Comparison of ENCODE assay signal across 10 cellular contexts in the genomic region with DNA sequence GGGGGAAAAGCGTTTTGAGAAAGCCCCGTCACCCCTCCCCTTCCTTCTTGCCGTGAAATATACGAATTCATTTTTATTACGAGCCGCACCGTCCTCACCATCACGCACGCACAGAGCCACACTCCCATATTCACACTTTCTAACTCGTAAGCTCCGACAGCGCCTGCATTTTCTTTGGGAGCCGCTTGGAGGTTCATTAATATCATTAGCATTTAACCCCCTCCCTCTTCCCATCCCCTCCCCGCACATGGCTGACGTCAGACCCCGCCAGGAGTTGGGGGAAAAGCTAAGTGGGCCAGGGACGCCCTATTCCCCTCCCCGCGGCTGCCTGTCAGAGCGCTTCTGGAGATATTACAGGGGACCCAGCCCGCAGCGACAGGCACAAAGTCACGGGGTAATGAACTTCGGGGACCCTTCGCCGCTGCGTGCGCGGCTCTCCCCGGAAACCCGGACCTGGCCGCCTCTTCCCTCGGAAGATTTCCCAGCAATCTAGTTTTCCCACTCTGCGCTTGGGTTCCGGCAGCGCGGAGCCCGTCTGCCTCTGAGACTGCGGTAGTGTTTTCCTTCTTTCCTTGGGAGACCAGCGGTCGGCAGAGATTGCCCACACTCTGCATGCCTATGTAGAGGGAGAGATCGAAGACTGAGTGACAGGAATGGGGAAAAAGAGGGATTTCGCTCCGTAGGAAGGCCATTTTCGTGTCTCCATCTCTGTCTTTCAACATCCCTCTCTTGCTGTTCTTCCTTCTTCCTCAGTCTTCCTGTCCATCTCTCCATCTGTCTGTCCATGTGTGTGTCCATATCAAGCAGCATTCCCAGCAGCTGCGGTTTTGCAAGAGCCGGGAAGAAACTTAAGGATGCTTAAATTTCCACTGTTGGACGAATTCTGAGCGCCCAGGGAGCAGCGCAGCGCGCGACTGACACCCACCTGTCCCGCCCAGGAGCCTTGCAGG. TPM values are rescaled to one million over a fixed set of nuclear protein-coding genes. Genes with fewer than 3 reads are reported as not detected.
DNase-seq lines count a peak whose midpoint lies in the region; ATAC-seq, FAIRE-seq and TF ChIP-seq lines count a peak whose summit lies in the region.
"Had no signal": no experiment of that assay in that cellular context is flagged by ENCODE, and none has a peak within 500 bp of the region (broad histone marks: within the 10 kb centered on the region; RNA-seq: fewer than 3 reads in every experiment).

A gene (plus strand): TSS at position 309 of the 950 bp plus-strand sequence. CDS start 744 bp downstream, outside the sequence.

- peaks cover 16% of the 10 kb centered on the region for H3K4me1 ChIP-seq in endodermal cell (ENCODE audit: control insufficient read depth, insufficient read depth, low read length)
- H3K4me1 ChIP-seq in parathyroid adenoma, result no peaks in the 10 kb centered on the region

- no peaks in the 10 kb centered on the region for H3K36me3 ChIP-seq in endodermal cell (ENCODE audit: control insufficient read depth, insufficient read depth, low read length)
- H3K36me3 ChIP-seq in parathyroid adenoma (ENCODE audit: control insufficient read depth, insufficient read depth, low read length), result no peaks in the 10 kb centered on the region

- H3K9ac ChIP-seq in endodermal cell (ENCODE audit: extremely low read depth, low read length, poor library complexity, severe bottlenecking) (no peak within 1 kb of the TSS), parathyroid adenoma (no peak within 1 kb of the TSS)

- no peaks in the 10 kb centered on the region for H3K79me2 ChIP-seq in parathyroid adenoma

- no peak within 1 kb of the TSS for H3K27ac Mint-ChIP-seq in endodermal cell

- H3K27me3 ChIP-seq in endodermal cell (ENCODE audit: control insufficient read depth, insufficient read depth, low read length, poor library complexity, severe bottlenecking) (peaks cover 100% of the 10 kb centered on the region), parathyroid adenoma (ENCODE audit: control insufficient read depth, insufficient read depth, low read length) (peaks cover 38% of the 10 kb centered on the region)

- H3K9me3 ChIP-seq in endodermal cell (ENCODE audit: control insufficient read depth, low read length) (no peaks in the 10 kb centered on the region), parathyroid adenoma (ENCODE audit: control insufficient read depth, low read length) (no peaks in the 10 kb centered on the region)

- TF ChIP-seq CTCF in endodermal cell (conservative IDR thresholded peaks at IDR 0.05) (peak; percentile 23), parathyroid adenoma (IDR thresholded peaks at IDR 0.05) (no peak)

- peaks cover 30% of the 10 kb centered on the region for H3K4me1 Mint-ChIP-seq in endodermal cell

- DNase-seq in DMS79 treated with DMSO at 0.1 percent for 48 hours (lab: John Stamatoyannopoulos, UW) (peak; percentile 44), DMS79 (lab: John Stamatoyannopoulos, UW) (no peak), NCI-H526 treated with DMSO at 0.1 percent for 48 hours (lab: John Stamatoyannopoulos, UW) (peak; percentile 12), endodermal cell (peak; percentile 83), LoVo (ENCODE audit: low spot score) (no peak), RCC 7860 (ENCODE audit: low spot score) (no peak)
- DNase-seq: 8988T, NCI-H510A treated with DMSO at 0.1 percent for 48 hours had no signal

- peak within 1 kb of the TSS; percentile 14 for H2AFZ ChIP-seq in parathyroid adenoma

- H3K4me3 Mint-ChIP-seq in endodermal cell, result peak within 1 kb of the TSS; percentile 49

- H3K4me3 ChIP-seq in endodermal cell (ENCODE audit: low read length) (peak within 1 kb of the TSS; percentile 73), parathyroid adenoma (ENCODE audit: low read depth, low read length) (no peak within 1 kb of the TSS)

- ATAC-seq in GM21515 (IDR thresholded peaks at IDR 0.05; ENCODE audit: unreplicated experiment), result no peak

- H3K27ac ChIP-seq in endodermal cell (ENCODE audit: low read depth, low read length) (no peak within 1 kb of the TSS), parathyroid adenoma (no peak within 1 kb of the TSS)

- H3K9me3 Mint-ChIP-seq in endodermal cell, result no peaks in the 10 kb centered on the region

- H3K27me3 Mint-ChIP-seq in endodermal cell (ENCODE audit: insufficient read depth), result peaks cover 99% of the 10 kb centered on the region

- H3K36me3 Mint-ChIP-seq in endodermal cell (ENCODE audit: low read depth), result no peaks in the 10 kb centered on the region

- H3K4me2 ChIP-seq in parathyroid adenoma (ENCODE audit: low read length), result peak within 1 kb of the TSS; percentile 40

- no peak for FAIRE-seq in RCC 7860 (lab: Jason Lieb, UNC)

- WGBS in endodermal cell (ENCODE audit: insufficient coverage in 1 of 2, insufficient read length in 1 of 2), 2 experiments, result 1% methylated on average over 25 to 54 of the region's 54 CpGs

RNA-seq across cellular contexts. Expression of the gene that starts here (rescaled TPM):
- total RNA-seq in endodermal cell, result not detected
- 0.11 TPM for polyA plus RNA-seq in endodermal cell (2013, experiment 1 of 2)
- polyA plus RNA-seq in endodermal cell (2013, experiment 2 of 2), result 0.17 TPM

Comparison
In these comparisons a context has a peak if more than half of its experiments do, and no peak if none do; other contexts are left out.
1. DNase-seq: peak in DMS79 treated with DMSO at 0.1 percent for 48 hours (single experiment) and NCI-H526 treated with DMSO at 0.1 percent for 48 hours (single experiment); none in DMS79 (single experiment), LoVo (single experiment) and RCC 7860 (single experiment).
2. Peak in DNase-seq and H3K4me3 ChIP-seq in endodermal cell; RNA of the gene not detected or under 1 TPM.